9 cellular contexts compared by ENCODE assay signal in genomic region chr16:84065536-84066132, GRCh38.
DNase-seq lines count a peak whose midpoint lies in the region; ATAC-seq and FAIRE-seq lines count a peak whose summit lies in the region.
"Had no signal": no experiment of that assay in that cellular context is flagged by ENCODE, and none has a peak within 500 bp of the region (broad histone marks: within the 10 kb centered on the region; RNA-seq: fewer than 3 reads in every experiment).

No MANE protein-coding gene starts in this region.

- peak; percentile 39 for FAIRE-seq in TTC549 (lab: Jason Lieb, UNC)

- DNase-seq in NOMO-1 treated with DMSO at 0.1 percent for 48 hours (lab: John Stamatoyannopoulos, UW; ENCODE audit: unreplicated experiment) (peak; percentile 36), NOMO-1 treated with dmso at 0.1 percent for 144 hours (lab: John Stamatoyannopoulos, UW; ENCODE audit: unreplicated experiment) (no peak), NCI-H1092 (lab: John Stamatoyannopoulos, UW) (peak; percentile 30), fibroblast of peridontal ligament (ENCODE audit: extremely low read depth) (peak; percentile 70), non-pigmented ciliary epithelial cell (ENCODE audit: low read depth) (peak; percentile 24)
- DNase-seq: activated T-cell treated with anti-CD3 and anti-CD28 coated beads, Interleukin-2, amount 50 U/mL, for 4 hours had no signal

- ATAC-seq in GM21381 (IDR thresholded peaks at IDR 0.05; ENCODE audit: unreplicated experiment) (no peak), GM19467 (IDR thresholded peaks at IDR 0.05; ENCODE audit: unreplicated experiment) (no peak)
